In genomic region chr1:89721351-89721750, GRCh38 we compare ENCODE assay signal across 7 cellular contexts.
DNase-seq lines count a peak whose midpoint lies in the region; ATAC-seq and TF ChIP-seq lines count a peak whose summit lies in the region.

No MANE protein-coding gene starts in this region.

- no peak for TF ChIP-seq CTCF in Loucy (conservative IDR thresholded peaks at IDR 0.05; ENCODE audit: low read length)

- H3F3A ChIP-seq in Loucy (ENCODE audit: low read depth), result peaks cover 8% of the 10 kb centered on the region; the same call in 1 of the 2 replicates

- H3K79me2 ChIP-seq in Loucy (ENCODE audit: insufficient read depth, low read length), result no peaks in the 10 kb centered on the region

- no peaks in the 10 kb centered on the region for H3K9me3 ChIP-seq in Loucy (ENCODE audit: insufficient read depth, low read depth, low read length)

- H3K4me1 Mint-ChIP-seq in activated naive CD4-positive, alpha-beta T cell treated with anti-CD3 and anti-CD28 coated beads, Interleukin-2, amount 10 ng/mL, durations not matched to agents 7 days and 5 days, result peaks cover 92% of the 10 kb centered on the region
- H3K4me1 Mint-ChIP-seq in naive B cell, result peaks cover 52 to 63% (median 59%) of the 10 kb centered on the region in 3 donors

- H3K4me2 ChIP-seq in Loucy (ENCODE audit: low read depth, low read length, poor library complexity, severe bottlenecking), result peak overlapping the region; percentile 76

- intact Hi-C loops in head of caudate nucleus (cut with DNase I), result no loop called here

- no peak overlapping the region for H3K4me3 Mint-ChIP-seq in activated naive CD4-positive, alpha-beta T cell treated with anti-CD3 and anti-CD28 coated beads, Interleukin-2, amount 10 ng/mL, durations not matched to agents 7 days and 5 days
- peak overlapping the region in 5 of 8 donors; percentile 12 to 70 (median 29) for H3K4me3 Mint-ChIP-seq in naive B cell

- peaks cover 60% of the 10 kb centered on the region for H3K36me3 Mint-ChIP-seq in activated naive CD4-positive, alpha-beta T cell treated with anti-CD3 and anti-CD28 coated beads, Interleukin-2, amount 10 ng/mL, durations not matched to agents 7 days and 5 days
- peaks cover 0 to 4% of the 10 kb centered on the region in 2 donors for H3K36me3 Mint-ChIP-seq in naive B cell

- no peaks in the 10 kb centered on the region for H3K9me2 ChIP-seq in Loucy (replicated peaks; ENCODE audit: low read depth, low read length)

- peak overlapping the region; percentile 88 for H3K27ac Mint-ChIP-seq in activated naive CD4-positive, alpha-beta T cell treated with anti-CD3 and anti-CD28 coated beads, Interleukin-2, amount 10 ng/mL, durations not matched to agents 7 days and 5 days
- H3K27ac Mint-ChIP-seq in naive B cell, result peak overlapping the region in 1 of 6 donors; percentile 38

- no peaks in the 10 kb centered on the region for H4K20me1 ChIP-seq in Loucy (ENCODE audit: insufficient read depth, low read length, poor library complexity, severe bottlenecking)

- H3K9me3 Mint-ChIP-seq in activated naive CD4-positive, alpha-beta T cell treated with anti-CD3 and anti-CD28 coated beads, Interleukin-2, amount 10 ng/mL, durations not matched to agents 7 days and 5 days, result peaks cover 3% of the 10 kb centered on the region
- H3K9me3 Mint-ChIP-seq in naive B cell, result peaks cover 0 to 4% (median 0%) of the 10 kb centered on the region in 7 donors

- DNase-seq in activated naive CD4-positive, alpha-beta T cell treated with anti-CD3 and anti-CD28 coated beads, Interleukin-2, amount 10 ng/mL, durations not matched to agents 7 days and 5 days, result peak; percentile 29
- DNase-seq in naive B cell, result no peak
- DNase-seq in NCI-H748 (lab: John Stamatoyannopoulos, UW; ENCODE audit: unreplicated experiment), result no peak
- no peak for DNase-seq in head of caudate nucleus
- DNase-seq in HT-29 (ENCODE audit: low spot score), result no peak

- H3K27me3 Mint-ChIP-seq in activated naive CD4-positive, alpha-beta T cell treated with anti-CD3 and anti-CD28 coated beads, Interleukin-2, amount 10 ng/mL, durations not matched to agents 7 days and 5 days, result no peaks in the 10 kb centered on the region
- H3K27me3 Mint-ChIP-seq in naive B cell, result no peaks in the 10 kb centered on the region

- H3K36me3 ChIP-seq in Loucy (ENCODE audit: insufficient read depth, low read length), result no peaks in the 10 kb centered on the region

- peaks cover 48% of the 10 kb centered on the region for H3K4me1 ChIP-seq in Loucy (ENCODE audit: insufficient read depth, low read length, poor library complexity, severe bottlenecking)

- H3K4me3 ChIP-seq in Loucy (ENCODE audit: low read length, poor library complexity, severe bottlenecking), result peak overlapping the region; percentile 14

- ATAC-seq in GM18502 (IDR thresholded peaks at IDR 0.05; ENCODE audit: poor library complexity, unreplicated experiment), result peak; percentile 28
- ATAC-seq in naive B cell (ENCODE audit: low read depth in 2 of 2), result no peak

- no peak overlapping the region for H2AFZ ChIP-seq in Loucy (ENCODE audit: low read length)

- CTCF ChIA-PET in activated naive CD4-positive, alpha-beta T cell treated with anti-CD3 and anti-CD28 coated beads, Interleukin-2, amount 10 ng/mL, durations not matched to agents 7 days and 5 days (lab: Charles Lee), result interaction anchor here (0.6 to 5.2 kb wide), 5 partner anchors 10 to 49 kb away, joined by 3 to 42 read pairs (median 4); no protein-coding TSS in a partner anchor

- no peak overlapping the region for H3K9ac ChIP-seq in Loucy (ENCODE audit: low read depth, low read length, poor library complexity, severe bottlenecking)

- H3K27me3 ChIP-seq in Loucy (ENCODE audit: insufficient read depth, low read length, poor library complexity, severe bottlenecking), result no peaks in the 10 kb centered on the region
